In the genomic region with DNA sequence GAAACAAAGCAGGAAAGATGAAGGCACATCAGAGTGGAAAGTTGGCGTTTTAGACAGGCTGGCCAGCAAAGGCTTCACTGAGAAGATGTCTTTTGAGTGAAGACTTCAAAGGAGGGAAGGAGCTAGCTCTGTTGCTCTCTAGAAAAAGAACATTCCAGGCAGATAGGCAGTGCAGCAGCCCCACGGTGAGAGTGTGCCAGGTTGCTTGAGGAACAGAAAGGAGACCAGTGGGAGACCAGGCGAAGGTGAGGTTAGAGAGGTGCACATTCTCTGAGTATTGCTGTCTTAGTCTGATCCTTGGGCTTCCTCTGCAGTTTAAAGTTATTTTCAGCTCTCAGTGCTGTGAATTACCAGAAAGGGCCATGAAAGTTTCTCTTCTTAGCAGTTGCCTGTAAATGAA, we compare ENCODE assay signal across 26 cellular contexts.
"Had no signal": no experiment of that assay in that cellular context is flagged by ENCODE, and none has a peak within 500 bp of the region (broad histone marks: within the 10 kb centered on the region; RNA-seq: fewer than 3 reads in every experiment).

No MANE protein-coding gene starts in this region.

- H3K4me1 ChIP-seq: breast epithelium, foreskin keratinocyte, left lung had no signal

- H3K9me3 ChIP-seq: breast epithelium, left lung, neutrophil, stomach, thoracic aorta had no signal

- DNase-seq: activated CD4-positive, alpha-beta T cell treated with anti-CD3 and anti-CD28 coated beads for 4 hours; activated CD4-positive, alpha-beta T cell treated with anti-CD3 and anti-CD28 coated beads, Interleukin-2, amount 50 U/mL, for 48 hours; activated CD4-positive, CD25-positive, alpha-beta regulatory T cell; activated CD8-positive, alpha-beta memory T cell treated with anti-CD3 and anti-CD28 coated beads, Interleukin-2, amount 50 U/mL, for 48 hours; activated naive CD4-positive, alpha-beta T cell; activated T-cell treated with anti-CD3 and anti-CD28 coated beads, Interleukin-2, amount 50 U/mL, for 4 hours; dermis blood vessel endothelial cell; effector memory CD4-positive, alpha-beta T cell; foreskin keratinocyte; kidney; left lung; midbrain; small intestine; stimulated activated CD4-positive, alpha-beta T cell treated with anti-CD3 and anti-CD28 coated beads, Interleukin-2, amount 100 ng/mL, for 24 hours; stomach; T1000 had no signal

- ATAC-seq: activated T-cell treated with anti-CD3 and anti-CD28 coated beads, Interleukin-2, amount 50 U/mL, for 4 hours; foreskin keratinocyte; natural killer cell treated with Interleukin-12 subunit alpha and Interleukin-12 subunit beta and Interleukin-15 and Interleukin-18, amount 100 ng/mL, for 72 hours; stimulated activated memory B cell treated with anti-CD40 and anti-IgM and Interleukin-4, amounts not matched to agents 10 μg/mL and 1 μg/mL and 100 μg/mL, for 72 hours had no signal

- H3K4me3 Mint-ChIP-seq: activated naive CD8-positive, alpha-beta T cell; activated T-cell treated with anti-CD3 and anti-CD28 coated beads, Interleukin-2, amount 50 U/mL, for 4 hours; natural killer cell treated with Interleukin-12 subunit alpha and Interleukin-12 subunit beta and Interleukin-15 and Interleukin-18, amount 100 ng/mL, for 72 hours; stimulated activated memory B cell treated with anti-CD40 and anti-IgM and Interleukin-4, amounts not matched to agents 10 μg/mL and 1 μg/mL and 100 μg/mL, for 72 hours; T-helper 1 cell treated with Interleukin-12 subunit alpha and Interleukin-12 subunit beta and Interleukin-4 antibody, amounts not matched to agents 30 μg/mL and 1 μg/mL, for 36 hours; type B pancreatic cell had no signal

- H3K36me3 Mint-ChIP-seq: natural killer cell treated with Interleukin-12 subunit alpha and Interleukin-12 subunit beta and Interleukin-15 and Interleukin-18, amount 100 ng/mL, for 72 hours had no signal

- H3K9me3 Mint-ChIP-seq: activated T-cell treated with anti-CD3 and anti-CD28 coated beads, Interleukin-2, amount 50 U/mL, for 4 hours; activated T-helper 2 cell treated with anti-CD3 and anti-CD28 coated beads, Interferon-gamma antibody, Interleukin-2, Interleukin-4, amounts not matched to agents 10 μg/mL and 5 μg/mL and 100 μg/mL, durations not matched to agents 14 hours and 24 hours and 36 hours; natural killer cell treated with Interleukin-12 subunit alpha and Interleukin-12 subunit beta and Interleukin-15 and Interleukin-18, amount 100 ng/mL, for 72 hours; stimulated activated memory B cell treated with anti-CD40 and anti-IgM and Interleukin-4, amounts not matched to agents 10 μg/mL and 1 μg/mL and 100 μg/mL, for 72 hours; T-helper 1 cell treated with Interleukin-12 subunit alpha and Interleukin-12 subunit beta and Interleukin-4 antibody, amounts not matched to agents 30 μg/mL and 1 μg/mL, for 36 hours; type B pancreatic cell had no signal

- H3K36me3 ChIP-seq: breast epithelium, left lung, neutrophil, stomach, thoracic aorta had no signal

- H3K27ac Mint-ChIP-seq: activated naive CD8-positive, alpha-beta T cell; activated T-helper 2 cell treated with anti-CD3 and anti-CD28 coated beads, Interferon-gamma antibody, Interleukin-2, Interleukin-4, amounts not matched to agents 10 μg/mL and 5 μg/mL and 100 μg/mL, durations not matched to agents 14 hours and 24 hours and 36 hours; natural killer cell treated with Interleukin-12 subunit alpha and Interleukin-12 subunit beta and Interleukin-15 and Interleukin-18, amount 100 ng/mL, for 72 hours; stimulated activated memory B cell treated with anti-CD40 and anti-IgM and Interleukin-4, amounts not matched to agents 10 μg/mL and 1 μg/mL and 100 μg/mL, for 72 hours; T-helper 1 cell treated with Interleukin-12 subunit alpha and Interleukin-12 subunit beta and Interleukin-4 antibody, amounts not matched to agents 30 μg/mL and 1 μg/mL, for 36 hours; type B pancreatic cell had no signal

- H3K27me3 Mint-ChIP-seq: activated naive CD8-positive, alpha-beta T cell; natural killer cell treated with Interleukin-12 subunit alpha and Interleukin-12 subunit beta and Interleukin-15 and Interleukin-18, amount 100 ng/mL, for 72 hours; stimulated activated memory B cell treated with anti-CD40 and anti-IgM and Interleukin-4, amounts not matched to agents 10 μg/mL and 1 μg/mL and 100 μg/mL, for 72 hours; type B pancreatic cell had no signal

- H3K27ac ChIP-seq: foreskin keratinocyte, left lung, neutrophil, stomach, thoracic aorta had no signal

- H3K4me3 ChIP-seq: breast epithelium, left lung, lung, stomach, thoracic aorta had no signal

- H3K27me3 ChIP-seq: breast epithelium, foreskin keratinocyte, left lung, neutrophil, stomach had no signal
